ENCODE assay signal across 1 cellular context in the genomic region with DNA sequence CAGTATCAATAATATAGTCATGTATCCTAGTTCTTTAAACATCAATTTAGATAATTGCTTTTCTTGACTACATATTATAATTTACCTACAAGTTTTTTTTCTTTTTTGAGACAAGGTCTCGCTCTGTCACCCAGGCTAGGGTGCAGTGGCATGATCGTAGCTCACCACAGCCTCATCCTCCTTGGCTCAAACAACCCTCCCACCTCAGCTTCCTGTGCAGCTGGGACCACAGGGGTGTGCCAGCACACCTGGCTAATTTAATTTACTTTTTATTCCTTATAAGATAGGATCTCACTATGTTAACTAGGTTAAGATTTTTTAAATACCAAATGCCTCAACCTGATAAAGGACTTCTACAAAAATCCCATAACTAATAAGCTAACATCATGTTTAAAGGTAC.
TF ChIP-seq lines count a peak whose summit lies in the region.

No MANE protein-coding gene starts in this region.

TF ChIP-seq in GM23338, 12 proteins besides CTCF, POLR2A, EP300 and RAD21 (continued from another document):
- TF ChIP-seq, protein P1, sequence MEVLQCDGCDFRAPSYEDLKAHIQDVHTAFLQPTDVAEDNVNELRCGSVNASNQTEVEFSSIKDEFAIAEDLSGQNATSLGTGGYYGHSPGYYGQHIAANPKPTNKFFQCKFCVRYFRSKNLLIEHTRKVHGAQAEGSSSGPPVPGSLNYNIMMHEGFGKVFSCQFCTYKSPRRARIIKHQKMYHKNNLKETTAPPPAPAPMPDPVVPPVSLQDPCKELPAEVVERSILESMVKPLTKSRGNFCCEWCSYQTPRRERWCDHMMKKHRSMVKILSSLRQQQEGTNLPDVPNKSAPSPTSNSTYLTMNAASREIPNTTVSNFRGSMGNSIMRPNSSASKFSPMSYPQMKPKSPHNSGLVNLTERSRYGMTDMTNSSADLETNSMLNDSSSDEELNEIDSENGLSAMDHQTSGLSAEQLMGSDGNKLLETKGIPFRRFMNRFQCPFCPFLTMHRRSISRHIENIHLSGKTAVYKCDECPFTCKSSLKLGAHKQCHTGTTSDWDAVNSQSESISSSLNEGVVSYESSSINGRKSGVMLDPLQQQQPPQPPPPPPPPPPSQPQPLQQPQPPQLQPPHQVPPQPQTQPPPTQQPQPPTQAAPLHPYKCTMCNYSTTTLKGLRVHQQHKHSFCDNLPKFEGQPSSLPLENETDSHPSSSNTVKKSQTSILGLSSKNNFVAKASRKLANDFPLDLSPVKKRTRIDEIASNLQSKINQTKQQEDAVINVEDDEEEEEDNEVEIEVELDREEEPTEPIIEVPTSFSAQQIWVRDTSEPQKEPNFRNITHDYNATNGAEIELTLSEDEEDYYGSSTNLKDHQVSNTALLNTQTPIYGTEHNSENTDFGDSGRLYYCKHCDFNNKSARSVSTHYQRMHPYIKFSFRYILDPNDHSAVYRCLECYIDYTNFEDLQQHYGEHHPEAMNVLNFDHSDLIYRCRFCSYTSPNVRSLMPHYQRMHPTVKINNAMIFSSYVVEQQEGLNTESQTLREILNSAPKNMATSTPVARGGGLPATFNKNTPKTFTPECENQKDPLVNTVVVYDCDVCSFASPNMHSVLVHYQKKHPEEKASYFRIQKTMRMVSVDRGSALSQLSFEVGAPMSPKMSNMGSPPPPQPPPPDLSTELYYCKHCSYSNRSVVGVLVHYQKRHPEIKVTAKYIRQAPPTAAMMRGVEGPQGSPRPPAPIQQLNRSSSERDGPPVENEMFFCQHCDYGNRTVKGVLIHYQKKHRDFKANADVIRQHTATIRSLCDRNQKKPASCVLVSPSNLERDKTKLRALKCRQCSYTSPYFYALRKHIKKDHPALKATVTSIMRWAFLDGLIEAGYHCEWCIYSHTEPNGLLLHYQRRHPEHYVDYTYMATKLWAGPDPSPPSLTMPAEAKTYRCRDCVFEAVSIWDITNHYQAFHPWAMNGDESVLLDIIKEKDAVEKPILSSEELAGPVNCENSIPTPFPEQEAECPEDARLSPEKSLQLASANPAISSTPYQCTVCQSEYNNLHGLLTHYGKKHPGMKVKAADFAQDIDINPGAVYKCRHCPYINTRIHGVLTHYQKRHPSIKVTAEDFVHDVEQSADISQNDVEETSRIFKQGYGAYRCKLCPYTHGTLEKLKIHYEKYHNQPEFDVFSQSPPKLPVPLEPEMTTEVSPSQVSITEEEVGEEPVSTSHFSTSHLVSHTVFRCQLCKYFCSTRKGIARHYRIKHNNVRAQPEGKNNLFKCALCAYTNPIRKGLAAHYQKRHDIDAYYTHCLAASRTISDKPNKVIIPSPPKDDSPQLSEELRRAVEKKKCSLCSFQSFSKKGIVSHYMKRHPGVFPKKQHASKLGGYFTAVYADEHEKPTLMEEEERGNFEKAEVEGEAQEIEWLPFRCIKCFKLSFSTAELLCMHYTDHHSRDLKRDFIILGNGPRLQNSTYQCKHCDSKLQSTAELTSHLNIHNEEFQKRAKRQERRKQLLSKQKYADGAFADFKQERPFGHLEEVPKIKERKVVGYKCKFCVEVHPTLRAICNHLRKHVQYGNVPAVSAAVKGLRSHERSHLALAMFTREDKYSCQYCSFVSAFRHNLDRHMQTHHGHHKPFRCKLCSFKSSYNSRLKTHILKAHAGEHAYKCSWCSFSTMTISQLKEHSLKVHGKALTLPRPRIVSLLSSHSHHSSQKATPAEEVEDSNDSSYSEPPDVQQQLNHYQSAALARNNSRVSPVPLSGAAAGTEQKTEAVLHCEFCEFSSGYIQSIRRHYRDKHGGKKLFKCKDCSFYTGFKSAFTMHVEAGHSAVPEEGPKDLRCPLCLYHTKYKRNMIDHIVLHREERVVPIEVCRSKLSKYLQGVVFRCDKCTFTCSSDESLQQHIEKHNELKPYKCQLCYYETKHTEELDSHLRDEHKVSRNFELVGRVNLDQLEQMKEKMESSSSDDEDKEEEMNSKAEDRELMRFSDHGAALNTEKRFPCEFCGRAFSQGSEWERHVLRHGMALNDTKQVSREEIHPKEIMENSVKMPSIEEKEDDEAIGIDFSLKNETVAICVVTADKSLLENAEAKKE (CRISPR knock-in tag; IDR thresholded peaks at IDR 0.05): no peak
- TF ChIP-seq, protein P2, sequence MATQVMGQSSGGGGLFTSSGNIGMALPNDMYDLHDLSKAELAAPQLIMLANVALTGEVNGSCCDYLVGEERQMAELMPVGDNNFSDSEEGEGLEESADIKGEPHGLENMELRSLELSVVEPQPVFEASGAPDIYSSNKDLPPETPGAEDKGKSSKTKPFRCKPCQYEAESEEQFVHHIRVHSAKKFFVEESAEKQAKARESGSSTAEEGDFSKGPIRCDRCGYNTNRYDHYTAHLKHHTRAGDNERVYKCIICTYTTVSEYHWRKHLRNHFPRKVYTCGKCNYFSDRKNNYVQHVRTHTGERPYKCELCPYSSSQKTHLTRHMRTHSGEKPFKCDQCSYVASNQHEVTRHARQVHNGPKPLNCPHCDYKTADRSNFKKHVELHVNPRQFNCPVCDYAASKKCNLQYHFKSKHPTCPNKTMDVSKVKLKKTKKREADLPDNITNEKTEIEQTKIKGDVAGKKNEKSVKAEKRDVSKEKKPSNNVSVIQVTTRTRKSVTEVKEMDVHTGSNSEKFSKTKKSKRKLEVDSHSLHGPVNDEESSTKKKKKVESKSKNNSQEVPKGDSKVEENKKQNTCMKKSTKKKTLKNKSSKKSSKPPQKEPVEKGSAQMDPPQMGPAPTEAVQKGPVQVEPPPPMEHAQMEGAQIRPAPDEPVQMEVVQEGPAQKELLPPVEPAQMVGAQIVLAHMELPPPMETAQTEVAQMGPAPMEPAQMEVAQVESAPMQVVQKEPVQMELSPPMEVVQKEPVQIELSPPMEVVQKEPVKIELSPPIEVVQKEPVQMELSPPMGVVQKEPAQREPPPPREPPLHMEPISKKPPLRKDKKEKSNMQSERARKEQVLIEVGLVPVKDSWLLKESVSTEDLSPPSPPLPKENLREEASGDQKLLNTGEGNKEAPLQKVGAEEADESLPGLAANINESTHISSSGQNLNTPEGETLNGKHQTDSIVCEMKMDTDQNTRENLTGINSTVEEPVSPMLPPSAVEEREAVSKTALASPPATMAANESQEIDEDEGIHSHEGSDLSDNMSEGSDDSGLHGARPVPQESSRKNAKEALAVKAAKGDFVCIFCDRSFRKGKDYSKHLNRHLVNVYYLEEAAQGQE (IDR thresholded peaks at IDR 0.05; ENCODE audit: unreplicated experiment): no peak
- TF ChIP-seq ZNF114 (CRISPR knock-in tag; IDR thresholded peaks at IDR 0.05) (no peak), CREB1 (CRISPR knock-in tag; IDR thresholded peaks at IDR 0.05; ENCODE audit: low read depth) (no peak), STAT1 (IDR thresholded peaks at IDR 0.05; ENCODE audit: unreplicated experiment) (no peak)
